In the genomic region with DNA sequence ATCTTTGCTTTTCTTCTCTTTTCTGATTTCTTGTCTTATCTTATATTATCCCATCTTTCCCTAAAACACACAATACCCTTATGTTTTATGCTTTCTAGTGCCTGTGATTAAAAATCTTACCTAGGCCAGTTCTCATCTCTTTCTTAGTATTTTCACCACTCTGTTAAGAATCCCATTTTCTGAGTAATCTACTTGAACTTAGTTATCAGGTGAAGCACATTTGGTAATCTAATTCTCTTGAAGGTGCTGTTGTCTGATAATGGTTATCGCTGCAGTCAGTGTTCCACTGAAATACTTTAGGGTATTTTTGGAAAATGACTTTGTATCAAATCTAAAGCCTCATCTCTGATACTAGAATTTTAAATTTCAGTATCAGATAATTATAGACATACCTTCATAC, we compare ENCODE assay signal across 32 cellular contexts.
DNase-seq lines count a peak whose midpoint lies in the region; ATAC-seq, FAIRE-seq and TF ChIP-seq lines count a peak whose summit lies in the region.
"Had no signal": no experiment of that assay in that cellular context is flagged by ENCODE, and none has a peak within 500 bp of the region (broad histone marks: within the 10 kb centered on the region; RNA-seq: fewer than 3 reads in every experiment).

No MANE protein-coding gene starts in this region.

- BruUV-seq in IMR-90 (replicated peaks; lab: Mats Ljungman, UMichigan): no TSS peak

- H2AK9ac ChIP-seq in IMR-90 (replicated peaks; ENCODE audit: low read depth, low read length, poor library complexity): no peak overlapping the region

- POLR2A ChIA-PET in IMR-90 (lab: Charles Lee; ENCODE audit: unreplicated experiment): no interaction called here

- peaks cover 14% of the 10 kb centered on the region for H3K4me1 ChIP-seq in IMR-90 (ENCODE audit: control insufficient read depth, insufficient read depth, low read length)
- peaks cover 25% of the 10 kb centered on the region for H3K4me1 ChIP-seq in adipocyte (ENCODE audit: control insufficient read depth, insufficient read depth, low read length)
- H3K4me1 ChIP-seq in keratinocyte (ENCODE audit: control insufficient read depth, extremely low read depth, insufficient read depth, low read length): peaks cover 21% of the 10 kb centered on the region
- H3K4me1 ChIP-seq: neural progenitor cell had no signal

- H3K14ac ChIP-seq in IMR-90 (replicated peaks; ENCODE audit: low read depth, low read length): no peak overlapping the region; the same call in 1 of the 2 replicates

- H2BK120ac ChIP-seq in IMR-90 (ENCODE audit: low read depth, low read length): peak overlapping the region; percentile 42; the same call in 1 of the 2 replicates

- peak overlapping the region; percentile 37; the same call in 1 of the 2 replicates for H4K5ac ChIP-seq in IMR-90 (ENCODE audit: low read depth, low read length)

- peak overlapping the region; percentile 51; the same call in 1 of the 2 replicates for H3K4ac ChIP-seq in IMR-90 (ENCODE audit: low read depth, low read length)

- H3K9me3 ChIP-seq in IMR-90 (ENCODE audit: control insufficient read depth, insufficient read depth, low read length) (no peaks in the 10 kb centered on the region), adipocyte (ENCODE audit: control insufficient read depth, low read length) (no peaks in the 10 kb centered on the region), keratinocyte (ENCODE audit: control insufficient read depth, low read depth, low read length) (no peaks in the 10 kb centered on the region)
- H3K9me3 ChIP-seq: BE2C had no signal

- no peak for TF ChIP-seq POLR2A in IMR-90 (IDR thresholded peaks at IDR 0.05; ENCODE audit: low read depth, low read length)

- peak overlapping the region; percentile 74 for H2BK5ac ChIP-seq in IMR-90 (ENCODE audit: low read depth, low read length, poor library complexity, severe bottlenecking)

- no peaks in the 10 kb centered on the region for H3K79me1 ChIP-seq in IMR-90 (ENCODE audit: low read depth in 1 of 2, low read length in 2 of 2)

- H2BK20ac ChIP-seq in IMR-90 (ENCODE audit: low read depth, low read length): no peak overlapping the region

- no peaks in the 10 kb centered on the region for H3K36me3 Mint-ChIP-seq in stimulated activated effector memory CD8-positive, alpha-beta T cell treated with anti-CD3 and anti-CD28 coated beads, Interleukin-12 subunit alpha, Interleukin-12 subunit beta, amount 100 ng/mL, for 72 hours
- H3K36me3 Mint-ChIP-seq in T-helper 2 cell treated with Interferon-gamma antibody and Interleukin-4, amounts not matched to agents 5 μg/mL and 100 μg/mL, for 36 hours (ENCODE audit: low read depth): no peaks in the 10 kb centered on the region
- H3K36me3 Mint-ChIP-seq: activated naive CD8-positive, alpha-beta T cell treated with anti-CD3 and anti-CD28 coated beads for 36 hours; memory B cell; neural progenitor cell had no signal

- H3K79me2 ChIP-seq in keratinocyte (ENCODE audit: control insufficient read depth, insufficient read depth, low read length): no peaks in the 10 kb centered on the region

- H2AFZ ChIP-seq in IMR-90 (replicated peaks; ENCODE audit: low read length, poor library complexity) (no peak overlapping the region), keratinocyte (ENCODE audit: control insufficient read depth, low read length) (no peak overlapping the region)
- H2AFZ ChIP-seq: neural progenitor cell had no signal

- H3K36me3 ChIP-seq in IMR-90 (ENCODE audit: control insufficient read depth, insufficient read depth, low read length) (no peaks in the 10 kb centered on the region), adipocyte (ENCODE audit: control insufficient read depth, insufficient read depth, low read length, severe bottlenecking) (no peaks in the 10 kb centered on the region), keratinocyte (ENCODE audit: control insufficient read depth in 2 of 2, extremely low read depth in 1 of 2, insufficient read depth in 2 of 2, low read length in 2 of 2) (no peaks in the 10 kb centered on the region)
- H3K36me3 ChIP-seq: BE2C, neural progenitor cell had no signal

- H3K56ac ChIP-seq in IMR-90 (ENCODE audit: extremely low read depth, insufficient read depth, low read length): no peak overlapping the region

- H4K8ac ChIP-seq in IMR-90 (ENCODE audit: low read depth in 2 of 2, low read length in 2 of 2): 0 out of 4 replicates have a peak overlapping the region, but pooled peaks have one; percentile 11 to 25

- in situ Hi-C loops in IMR-90 (cut with MboI; ENCODE audit: low sequenced_read_pairs): no loop called here

- H3K18ac ChIP-seq in IMR-90 (ENCODE audit: low read depth, low read length): 0 out of 2 replicates have a peak overlapping the region, but pooled peaks have one; percentile 78

- ATAC-seq in IMR-90 (ENCODE audit: low read depth): no peak
- ATAC-seq in stimulated activated effector memory CD8-positive, alpha-beta T cell treated with anti-CD3 and anti-CD28 coated beads, Interleukin-12 subunit alpha, Interleukin-12 subunit beta, amount 100 ng/mL, for 72 hours: no peak
- ATAC-seq: effector memory CD8-positive, alpha-beta T cell; left lobe of liver had no signal

- no CpG with 5 or more reads among the region's 1 CpG for WGBS in IMR-90 (ENCODE audit: extremely low coverage in 2 of 2, insufficient read length in 1 of 2), 2 experiments

- peaks cover 30% of the 10 kb centered on the region for H3K27me3 Mint-ChIP-seq in T-helper 2 cell treated with Interferon-gamma antibody and Interleukin-4, amounts not matched to agents 5 μg/mL and 100 μg/mL, for 36 hours (ENCODE audit: low read depth)
- H3K27me3 Mint-ChIP-seq: activated B cell treated with CpG ODN at 0.5 μM for 24 hours; activated naive CD8-positive, alpha-beta T cell treated with anti-CD3 and anti-CD28 coated beads for 36 hours; memory B cell had no signal

- no peaks in the 10 kb centered on the region for H4K20me1 ChIP-seq in IMR-90 (ENCODE audit: insufficient read depth, low read length)
- no peaks in the 10 kb centered on the region for H4K20me1 ChIP-seq in keratinocyte (ENCODE audit: control insufficient read depth, extremely low read depth, insufficient read depth, low read length)

- no peaks in the 10 kb centered on the region for H3K4me1 Mint-ChIP-seq in stimulated activated effector memory CD8-positive, alpha-beta T cell treated with anti-CD3 and anti-CD28 coated beads, Interleukin-12 subunit alpha, Interleukin-12 subunit beta, amount 100 ng/mL, for 72 hours
- no peaks in the 10 kb centered on the region for H3K4me1 Mint-ChIP-seq in T-helper 2 cell treated with Interferon-gamma antibody and Interleukin-4, amounts not matched to agents 5 μg/mL and 100 μg/mL, for 36 hours (ENCODE audit: low read depth)
- H3K4me1 Mint-ChIP-seq: activated B cell treated with CpG ODN at 0.5 μM for 24 hours; activated naive CD8-positive, alpha-beta T cell treated with anti-CD3 and anti-CD28 coated beads for 36 hours; memory B cell; neural progenitor cell had no signal

- H2AK5ac ChIP-seq in IMR-90 (ENCODE audit: low read depth, low read length): no peak overlapping the region

- H3K9me3 Mint-ChIP-seq in stimulated activated effector memory CD8-positive, alpha-beta T cell treated with anti-CD3 and anti-CD28 coated beads, Interleukin-12 subunit alpha, Interleukin-12 subunit beta, amount 100 ng/mL, for 72 hours: no peaks in the 10 kb centered on the region
- H3K9me3 Mint-ChIP-seq in T-helper 2 cell treated with Interferon-gamma antibody and Interleukin-4, amounts not matched to agents 5 μg/mL and 100 μg/mL, for 36 hours: no peaks in the 10 kb centered on the region
- H3K9me3 Mint-ChIP-seq: activated B cell treated with CpG ODN at 0.5 μM for 24 hours; activated naive CD8-positive, alpha-beta T cell treated with anti-CD3 and anti-CD28 coated beads for 36 hours; effector memory CD8-positive, alpha-beta T cell; memory B cell; neural progenitor cell had no signal

- H3K9ac ChIP-seq in IMR-90 (ENCODE audit: low read depth, low read length) (no peak overlapping the region), adipocyte (ENCODE audit: low read length) (no peak overlapping the region), keratinocyte (ENCODE audit: control insufficient read depth, extremely low read depth, insufficient read depth, low read length) (no peak overlapping the region)
- H3K9ac ChIP-seq: neural progenitor cell had no signal

- no peak overlapping the region for H3K23ac ChIP-seq in IMR-90 (ENCODE audit: low read depth, low read length)

- no peak overlapping the region for H3K4me2 ChIP-seq in IMR-90 (ENCODE audit: low read depth, low read length)
- H3K4me2 ChIP-seq in keratinocyte (ENCODE audit: control insufficient read depth, extremely low read depth, insufficient read depth, low read depth, low read length): no peak overlapping the region
- H3K4me2 ChIP-seq: neural progenitor cell had no signal

- dilution Hi-C loops in IMR-90 (cut with HindIII; ENCODE audit: low sequenced_read_pairs, unreplicated experiment): no loop called here
- dilution Hi-C loops in keratinocyte (cut with MboI; ENCODE audit: extremely low pct_ligation_motif_present, low sequenced_read_pairs): no loop called here

- DNase-seq in IMR-90: no peak
- no peak for DNase-seq in adipocyte (ENCODE audit: low read depth)
- DNase-seq in keratinocyte (ENCODE audit: low read depth, low spot score): no peak
- no peak for DNase-seq in stimulated activated effector memory CD8-positive, alpha-beta T cell treated with anti-CD3 and anti-CD28 coated beads, Interleukin-12 subunit alpha, Interleukin-12 subunit beta, amount 100 ng/mL, for 72 hours (ENCODE audit: low spot score in 2 of 2)
- no peak for DNase-seq in HTR-8/SVneo (ENCODE audit: insufficient read length, low spot score)
- DNase-seq in T-helper 2 cell treated with Interferon-gamma antibody and Interleukin-4, amounts not matched to agents 5 μg/mL and 100 μg/mL, for 36 hours (ENCODE audit: low spot score): no peak
- no peak for DNase-seq in foreskin melanocyte
- no peak for DNase-seq in NCI-H2227 (lab: John Stamatoyannopoulos, UW; ENCODE audit: unreplicated experiment)
- DNase-seq: activated B cell treated with CpG ODN at 0.5 μM for 24 hours; activated CD4-positive, alpha-beta T cell treated with anti-CD3 and anti-CD28 coated beads, Interleukin-2, amount 50 U/mL, for 1 hour; activated effector memory CD4-positive, alpha-beta T cell treated with anti-CD3 and anti-CD28 coated beads, Interleukin-2, amount 50 U/mL, for 16 hours; activated naive CD8-positive, alpha-beta T cell treated with anti-CD3 and anti-CD28 coated beads for 36 hours; activated T-cell treated with anti-CD3 and anti-CD28 coated beads, Interleukin-2, amount 50 U/mL, for 1 hour; BE2C; DMS 273 treated with DMSO at 0.1 percent for 48 hours; effector memory CD8-positive, alpha-beta T cell; foreskin fibroblast; H7; NCI-H1436; NCI-H2081; NCI-H526 treated with DMSO at 0.1 percent for 48 hours; NK-92 treated with Interleukin-12 subunit alpha and Interleukin-12 subunit beta, amount 100 ng/mL, for 24 hours; PC-9; right cardiac atrium; Right ventricle myocardium superior; stimulated activated CD4-positive, alpha-beta T cell treated with anti-CD3 and anti-CD28 coated beads, Interleukin-12 subunit alpha, Interleukin-12 subunit beta, amount 100 ng/mL, for 4 hours; stimulated activated CD4-positive, alpha-beta T cell treated with anti-CD3 and anti-CD28 coated beads, Interleukin-2, amount 100 ng/mL, for 48 hours; trophoblast cell had no signal

- no peaks in the 10 kb centered on the region for H3K27me3 ChIP-seq in IMR-90 (ENCODE audit: control insufficient read depth, insufficient read depth, low read length)
- no peaks in the 10 kb centered on the region for H3K27me3 ChIP-seq in adipocyte (replicated peaks; ENCODE audit: control insufficient read depth, insufficient read depth, low read length)
- no peaks in the 10 kb centered on the region for H3K27me3 ChIP-seq in keratinocyte (ENCODE audit: control insufficient read depth, extremely low read depth, insufficient read depth, low read length)
- H3K27me3 ChIP-seq: BE2C, neural progenitor cell had no signal

- H2BK15ac ChIP-seq in IMR-90 (ENCODE audit: low read depth, low read length): no peak overlapping the region

- H3K27ac ChIP-seq in IMR-90 (ENCODE audit: insufficient read depth, low read length) (no peak overlapping the region; the same call in 1 of the 2 replicates), keratinocyte (ENCODE audit: control insufficient read depth, insufficient read depth, low read length) (peak overlapping the region; percentile 85)
- H3K27ac ChIP-seq: HL-60, neural progenitor cell had no signal

- peak overlapping the region; percentile 6 for H3K27ac Mint-ChIP-seq in stimulated activated effector memory CD8-positive, alpha-beta T cell treated with anti-CD3 and anti-CD28 coated beads, Interleukin-12 subunit alpha, Interleukin-12 subunit beta, amount 100 ng/mL, for 72 hours
- H3K27ac Mint-ChIP-seq in T-helper 2 cell treated with Interferon-gamma antibody and Interleukin-4, amounts not matched to agents 5 μg/mL and 100 μg/mL, for 36 hours: no peak overlapping the region
- H3K27ac Mint-ChIP-seq: activated B cell treated with CpG ODN at 0.5 μM for 24 hours; activated naive CD8-positive, alpha-beta T cell treated with anti-CD3 and anti-CD28 coated beads for 36 hours; effector memory CD8-positive, alpha-beta T cell; memory B cell; neural progenitor cell had no signal

- no peak overlapping the region for H3K4me3 Mint-ChIP-seq in stimulated activated effector memory CD8-positive, alpha-beta T cell treated with anti-CD3 and anti-CD28 coated beads, Interleukin-12 subunit alpha, Interleukin-12 subunit beta, amount 100 ng/mL, for 72 hours
- H3K4me3 Mint-ChIP-seq in T-helper 2 cell treated with Interferon-gamma antibody and Interleukin-4, amounts not matched to agents 5 μg/mL and 100 μg/mL, for 36 hours: no peak overlapping the region
- H3K4me3 Mint-ChIP-seq: activated B cell treated with CpG ODN at 0.5 μM for 24 hours; activated naive CD8-positive, alpha-beta T cell treated with anti-CD3 and anti-CD28 coated beads for 36 hours; effector memory CD8-positive, alpha-beta T cell; memory B cell; neural progenitor cell had no signal

- CTCF ChIA-PET in IMR-90 (lab: Yijun Ruan, JAX): no interaction called here

- H3K9me1 ChIP-seq in IMR-90 (ENCODE audit: insufficient read depth, low read length) (peaks cover 8% of the 10 kb centered on the region; the same call in 1 of the 2 replicates), keratinocyte (ENCODE audit: control insufficient read depth, extremely low read depth, insufficient read depth, low read length) (no peaks in the 10 kb centered on the region)

- no peak overlapping the region for H4K91ac ChIP-seq in IMR-90 (ENCODE audit: insufficient read depth, low read depth, low read length)

- intact Hi-C loops in IMR-90 (cut with micrococcal nuclease): loop anchor here (5.0 kb wide), 2 partner anchors 85 to 190 kb away; no protein-coding TSS in a partner anchor

- TF ChIP-seq RAD21 in IMR-90 (IDR thresholded peaks at IDR 0.05; ENCODE audit: low read length): no peak

- H3K4me3 ChIP-seq in IMR-90 (ENCODE audit: insufficient read depth, low read depth, low read length): no peak overlapping the region
- H3K4me3 ChIP-seq in adipocyte (ENCODE audit: low read length): peak overlapping the region; percentile 57
- H3K4me3 ChIP-seq in keratinocyte (ENCODE audit: control insufficient read depth in 2 of 3, extremely low read depth in 1 of 3, insufficient read depth in 2 of 3, low read depth in 1 of 3, low read length in 3 of 3): no peak overlapping the region
- H3K4me3 ChIP-seq: neural progenitor cell, PC-9 had no signal

- no peak for TF ChIP-seq CTCF in IMR-90 (conservative IDR thresholded peaks at IDR 0.05; ENCODE audit: low read depth, low read length)
- no peak for TF ChIP-seq CTCF in keratinocyte (optimal IDR thresholded peaks at IDR 0.05 in 1 of 3, IDR thresholded peaks at IDR 0.05 in 1 of 3, conservative IDR thresholded peaks at IDR 0.05 in 1 of 3; ENCODE audit: extremely low read depth in 1 of 3, insufficient read depth in 2 of 3, low read length in 3 of 3)

- peak; percentile 17 for FAIRE-seq in keratinocyte (lab: Jason Lieb, UNC)
- no peak for FAIRE-seq in HTR-8/SVneo (lab: Jason Lieb, UNC)
